In the genomic region with DNA sequence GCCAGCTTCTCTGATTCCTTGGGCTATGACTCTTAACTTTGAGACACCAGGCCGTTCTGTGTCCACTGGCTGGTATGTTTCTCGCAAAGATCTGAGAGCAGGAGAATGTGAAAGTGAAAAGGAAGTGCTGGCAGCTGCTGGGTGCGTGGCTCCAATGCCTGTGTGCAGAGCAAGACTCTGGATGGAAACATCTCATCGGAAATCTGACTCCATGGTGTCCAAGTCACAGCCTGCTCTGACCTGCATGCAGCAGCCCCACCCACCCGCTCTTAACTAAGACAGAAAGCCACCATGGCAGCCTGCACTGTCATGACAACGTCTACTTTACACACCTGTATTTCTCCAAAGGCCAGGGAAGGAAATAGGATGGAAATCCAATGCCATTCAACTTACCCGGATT, we compare ENCODE assay signal across 25 cellular contexts.
"Had no signal": no experiment of that assay in that cellular context is flagged by ENCODE, and none has a peak within 500 bp of the region (broad histone marks: within the 10 kb centered on the region; RNA-seq: fewer than 3 reads in every experiment).

No MANE protein-coding gene starts in this region.

- ATAC-seq: effector memory CD8-positive, alpha-beta T cell; gastroesophageal sphincter; left colon; left ventricle myocardium superior; stimulated activated naive CD8-positive, alpha-beta T cell treated with anti-CD3 and anti-CD28 coated beads, Interleukin-15, amount 100 ng/mL, for 72 hours had no signal

- H3K4me2 ChIP-seq: smooth muscle cell had no signal

- H3K4me3 ChIP-seq: gastroesophageal sphincter, lower lobe of right lung, prostate gland, right atrium auricular region, smooth muscle cell, suprapubic skin, transverse colon, vagina had no signal

- H3K27me3 Mint-ChIP-seq: stimulated activated naive CD8-positive, alpha-beta T cell treated with anti-CD3 and anti-CD28 coated beads, Interleukin-15, amount 100 ng/mL, for 72 hours had no signal

- H3K27ac Mint-ChIP-seq: immature natural killer cell; natural killer cell; stimulated activated naive CD8-positive, alpha-beta T cell treated with anti-CD3 and anti-CD28 coated beads, Interleukin-15, amount 100 ng/mL, for 72 hours had no signal

- H3K79me2 ChIP-seq: parathyroid adenoma had no signal

- H3K4me1 ChIP-seq: gastroesophageal sphincter, lower lobe of right lung, parathyroid adenoma, prostate gland, right atrium auricular region, suprapubic skin, transverse colon, vagina had no signal

- H3K4me1 Mint-ChIP-seq: immature natural killer cell; natural killer cell; stimulated activated naive CD8-positive, alpha-beta T cell treated with anti-CD3 and anti-CD28 coated beads, Interleukin-15, amount 100 ng/mL, for 72 hours had no signal

- H3K27me3 ChIP-seq: gastroesophageal sphincter, neutrophil, right atrium auricular region, suprapubic skin, transverse colon, vagina had no signal

- DNase-seq: cortex of kidney; effector memory CD8-positive, alpha-beta T cell; foreskin fibroblast; hypothalamus; immature natural killer cell; kidney glomerular epithelial cell; left colon; left ventricle myocardium superior; lower lobe of right lung; natural killer cell; stimulated activated CD4-positive, alpha-beta T cell treated with anti-CD3 and anti-CD28 coated beads, Interleukin-12 subunit alpha, Interleukin-12 subunit beta, amount 100 ng/mL, for 4 hours; stimulated activated CD4-positive, alpha-beta T cell treated with anti-CD3 and anti-CD28 coated beads, Interleukin-1b, Interleukin-23, amount 100 ng/mL, for 48 hours; stimulated activated CD4-positive, alpha-beta T cell treated with anti-CD3 and anti-CD28 coated beads, Interleukin-4, amount 100 ng/mL, for 1 hour; stimulated activated CD8-positive, alpha-beta memory T cell treated with anti-CD3 and anti-CD28 coated beads, Interleukin-4, amount 100 ng/mL, for 48 hours; stimulated activated naive CD4-positive, alpha-beta T cell; stimulated activated naive CD8-positive, alpha-beta T cell treated with anti-CD3 and anti-CD28 coated beads, Interleukin-15, amount 100 ng/mL, for 72 hours; transverse colon had no signal

- H3K9me3 Mint-ChIP-seq: effector memory CD8-positive, alpha-beta T cell; natural killer cell; stimulated activated naive CD8-positive, alpha-beta T cell treated with anti-CD3 and anti-CD28 coated beads, Interleukin-15, amount 100 ng/mL, for 72 hours had no signal

- H3K36me3 Mint-ChIP-seq: natural killer cell had no signal

- H3K9ac ChIP-seq: parathyroid adenoma had no signal

- H2AFZ ChIP-seq: parathyroid adenoma had no signal

- H3K36me3 ChIP-seq: prostate gland, transverse colon had no signal

- H3K27ac ChIP-seq: gastroesophageal sphincter, lower lobe of right lung, neutrophil, parathyroid adenoma, prostate gland, right atrium auricular region, suprapubic skin, transverse colon, vagina had no signal

- H3K9me3 ChIP-seq: gastroesophageal sphincter, lower lobe of right lung, neutrophil, prostate gland, suprapubic skin, transverse colon, vagina had no signal

- H3K4me3 Mint-ChIP-seq: effector memory CD8-positive, alpha-beta T cell; immature natural killer cell; natural killer cell; stimulated activated naive CD8-positive, alpha-beta T cell treated with anti-CD3 and anti-CD28 coated beads, Interleukin-15, amount 100 ng/mL, for 72 hours had no signal
